9 cellular contexts compared by ENCODE assay signal in the genomic region with DNA sequence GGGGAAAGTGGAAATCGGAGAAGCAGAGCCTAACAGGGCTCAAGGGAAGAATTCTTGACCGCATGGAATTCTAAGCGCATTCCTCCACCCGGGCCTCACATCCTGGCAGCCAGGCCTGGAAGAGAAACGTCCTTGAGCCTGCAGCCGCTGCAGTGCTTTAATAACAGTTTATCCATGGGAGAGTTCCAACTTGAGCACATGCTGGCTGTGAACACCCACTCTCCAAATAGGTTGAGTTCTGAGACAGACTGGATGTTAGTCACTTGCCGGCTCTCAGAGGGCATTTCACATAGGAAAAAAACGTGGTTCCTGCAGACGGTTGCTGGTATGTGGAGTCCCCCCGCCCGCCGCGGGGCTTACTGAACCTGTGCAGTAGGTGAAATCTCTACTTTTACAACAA.
DNase-seq lines count a peak whose midpoint lies in the region; ATAC-seq, FAIRE-seq and TF ChIP-seq lines count a peak whose summit lies in the region.
"Had no signal": no experiment of that assay in that cellular context is flagged by ENCODE, and none has a peak within 500 bp of the region (broad histone marks: within the 10 kb centered on the region; RNA-seq: fewer than 3 reads in every experiment).

No MANE protein-coding gene starts in this region.

- peaks cover 40% of the 10 kb centered on the region for H3K27me3 Mint-ChIP-seq in activated T-cell treated with anti-CD3 and anti-CD28 coated beads, Interleukin-2, amount 50 U/mL, for 72 hours (ENCODE audit: low read depth)

- no peaks in the 10 kb centered on the region for H3K9me3 ChIP-seq in upper lobe of right lung

- intact Hi-C loops in upper lobe of right lung (cut with DNase I): no loop called here

- H3K9me3 Mint-ChIP-seq in activated T-cell treated with anti-CD3 and anti-CD28 coated beads, Interleukin-2, amount 50 U/mL, for 72 hours: no peaks in the 10 kb centered on the region

- ATAC-seq in upper lobe of right lung: peak; percentile 84
- ATAC-seq in activated T-cell treated with anti-CD3 and anti-CD28 coated beads, Interleukin-2, amount 50 U/mL, for 72 hours (replicated peaks in 1 of 2): no peak

- no peak for FAIRE-seq in GM12891 (lab: Jason Lieb, UNC)
- FAIRE-seq: A204.1 had no signal

- peaks cover 58% of the 10 kb centered on the region for H3K4me1 ChIP-seq in upper lobe of right lung

- no peak overlapping the region for H3K4me3 Mint-ChIP-seq in activated T-cell treated with anti-CD3 and anti-CD28 coated beads, Interleukin-2, amount 50 U/mL, for 72 hours

- peak; percentile 26 for DNase-seq in DMS153 treated with DMSO at 0.1 percent for 48 hours (lab: John Stamatoyannopoulos, UW; ENCODE audit: unreplicated experiment)
- DNase-seq in DMS153 (lab: John Stamatoyannopoulos, UW): no peak
- peak; percentile 24 for DNase-seq in cerebellar cortex (ENCODE audit: low spot score)
- DNase-seq in left kidney (ENCODE audit: low read depth, low spot score): peak; percentile 89
- peak; percentile 71 for DNase-seq in upper lobe of right lung
- no peak for DNase-seq in GM12891 (ENCODE audit: insufficient read length, low spot score)
- DNase-seq in stimulated activated CD4-positive, alpha-beta T cell treated with anti-CD3 and anti-CD28 coated beads, Interleukin-2, amount 100 ng/mL, for 24 hours: no peak
- DNase-seq in activated T-cell treated with anti-CD3 and anti-CD28 coated beads, Interleukin-2, amount 50 U/mL, for 72 hours: no peak

- H3K4me3 ChIP-seq in upper lobe of right lung: no peak overlapping the region

- no peak for TF ChIP-seq CTCF in upper lobe of right lung (IDR thresholded peaks at IDR 0.05)

- no peak overlapping the region for H3K27ac ChIP-seq in upper lobe of right lung

- H3K36me3 Mint-ChIP-seq in activated T-cell treated with anti-CD3 and anti-CD28 coated beads, Interleukin-2, amount 50 U/mL, for 72 hours (ENCODE audit: insufficient read depth in 2 of 2): no peaks in the 10 kb centered on the region

- H3K36me3 ChIP-seq in upper lobe of right lung: no peaks in the 10 kb centered on the region

- H3K27ac Mint-ChIP-seq in activated T-cell treated with anti-CD3 and anti-CD28 coated beads, Interleukin-2, amount 50 U/mL, for 72 hours: no peak overlapping the region

- TF ChIP-seq POLR2A in GM12891 (IDR thresholded peaks at IDR 0.05; ENCODE audit: low read depth, low read length): no peak

- H3K27me3 ChIP-seq in upper lobe of right lung: no peaks in the 10 kb centered on the region

- peaks cover 52% of the 10 kb centered on the region for H3K4me1 Mint-ChIP-seq in activated T-cell treated with anti-CD3 and anti-CD28 coated beads, Interleukin-2, amount 50 U/mL, for 72 hours (ENCODE audit: low read depth)

TF ChIP-seq in GM12891, 5 proteins besides CTCF, POLR2A, EP300 and RAD21:
- TF ChIP-seq POU2F2 (IDR thresholded peaks at IDR 0.05; ENCODE audit: low read depth, low read length): no peak
- no peak for TF ChIP-seq TAF1 (IDR thresholded peaks at IDR 0.05; ENCODE audit: low read depth, low read length)
- no peak for TF ChIP-seq POLR2AphosphoS5 (IDR thresholded peaks at IDR 0.05; ENCODE audit: low read depth, low read length)
- no peak for TF ChIP-seq PAX5 (IDR thresholded peaks at IDR 0.05; ENCODE audit: insufficient read depth, low read length, severe bottlenecking)
- TF ChIP-seq SPI1 (IDR thresholded peaks at IDR 0.05; ENCODE audit: low read depth, low read length): no peak

Comparison
In these comparisons a context has a peak if more than half of its experiments do, and no peak if none do; other contexts are left out.
1. DNase-seq: peak in DMS153 treated with DMSO at 0.1 percent for 48 hours (single experiment), cerebellar cortex (single experiment), left kidney (single experiment) and upper lobe of right lung (single experiment); none in DMS153 (single experiment), GM12891 (single experiment), stimulated activated CD4-positive, alpha-beta T cell treated with anti-CD3 and anti-CD28 coated beads, Interleukin-2, amount 100 ng/mL, for 24 hours (0 of 2) and activated T-cell treated with anti-CD3 and anti-CD28 coated beads, Interleukin-2, amount 50 U/mL, for 72 hours (0 of 2).